12 cellular contexts compared by ENCODE assay signal in the genomic region with DNA sequence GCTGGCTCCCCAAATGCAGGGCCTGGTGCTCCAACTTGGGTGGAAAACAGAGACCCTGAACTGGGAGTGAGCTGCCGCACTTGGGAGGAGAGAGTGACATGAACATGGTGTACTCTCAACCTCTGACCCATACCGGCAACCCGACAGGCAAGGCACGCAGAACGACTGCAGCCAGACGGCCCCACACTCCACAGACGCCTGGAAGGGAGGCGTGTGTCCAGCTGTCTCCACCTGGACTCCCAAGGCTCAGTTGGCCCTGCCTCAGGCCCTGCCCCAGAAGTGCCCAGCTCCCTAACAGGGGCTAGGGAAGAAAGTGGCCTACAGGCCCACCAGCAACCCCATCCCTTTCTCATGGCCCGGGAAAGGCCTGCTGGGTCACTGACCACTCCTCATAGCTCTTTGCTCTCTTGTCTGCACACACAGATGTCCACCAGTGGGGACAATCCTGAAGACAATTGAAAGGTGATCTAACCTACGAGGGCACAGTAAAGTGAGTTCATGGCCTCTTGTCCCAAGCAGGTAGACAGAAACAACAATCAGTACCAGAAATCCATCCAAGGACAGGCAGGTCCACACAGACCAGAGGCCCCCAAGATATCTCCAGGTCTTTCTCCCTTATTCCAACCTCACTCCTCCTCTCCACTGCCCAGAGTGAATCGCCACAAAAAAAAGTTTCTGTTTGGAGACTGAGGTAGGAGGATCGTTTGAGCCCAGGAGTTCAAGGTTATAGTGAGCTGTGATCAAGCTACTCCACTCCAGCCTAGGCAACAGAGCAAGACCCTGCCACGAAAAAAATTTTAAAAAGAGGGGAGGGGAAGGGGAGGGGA. TPM values are rescaled to one million over a fixed set of nuclear protein-coding genes. Genes with fewer than 3 reads are reported as not detected.
DNase-seq lines count a peak whose midpoint lies in the region; ATAC-seq and TF ChIP-seq lines count a peak whose summit lies in the region.
"Had no signal": no experiment of that assay in that cellular context is flagged by ENCODE, and none has a peak within 500 bp of the region (broad histone marks: within the 10 kb centered on the region; RNA-seq: fewer than 3 reads in every experiment).

No MANE protein-coding gene starts in this region.

- H3K4me1 Mint-ChIP-seq in activated naive CD4-positive, alpha-beta T cell treated with anti-CD3 and anti-CD28 coated beads for 36 hours (ENCODE audit: low read depth) = peaks cover 51% of the 10 kb centered on the region
- peaks cover 68% of the 10 kb centered on the region for H3K4me1 Mint-ChIP-seq in central memory CD8-positive, alpha-beta T cell

- H3K4me1 ChIP-seq in muscle layer of duodenum (ENCODE audit: control insufficient read depth in 1 of 2, insufficient read depth in 2 of 2, low read length in 2 of 2) (peaks cover 10 to 38% of the 10 kb centered on the region in 2 donors), upper lobe of right lung (peaks cover 83% of the 10 kb centered on the region)

- H3K27me3 Mint-ChIP-seq in activated naive CD4-positive, alpha-beta T cell treated with anti-CD3 and anti-CD28 coated beads for 36 hours (ENCODE audit: low read depth) = no peaks in the 10 kb centered on the region
- no peaks in the 10 kb centered on the region for H3K27me3 Mint-ChIP-seq in central memory CD8-positive, alpha-beta T cell

- DNase-seq in activated naive CD4-positive, alpha-beta T cell treated with anti-CD3 and anti-CD28 coated beads for 36 hours = no peak
- DNase-seq in activated naive CD4-positive, alpha-beta T cell treated with Interleukin-2 at 50 U/mL for 16 hours = no peak
- DNase-seq in central memory CD8-positive, alpha-beta T cell (ENCODE audit: low spot score in 2 of 2) = no peak
- DNase-seq in upper lobe of right lung = no peak
- no peak for DNase-seq in cerebellar nuclear complex (lab: John Stamatoyannopoulos, UW)
- no peak for DNase-seq in pons (ENCODE audit: low spot score)
- no peak for DNase-seq in NCI-H345 treated with DMSO at 0.1 percent for 48 hours (lab: John Stamatoyannopoulos, UW; ENCODE audit: unreplicated experiment)
- DNase-seq: activated gamma-delta T cell, endodermal cell, OCI-M1 had no signal

- no peaks in the 10 kb centered on the region for H3K36me3 ChIP-seq in muscle layer of duodenum (ENCODE audit: control insufficient read depth in 1 of 2, insufficient read depth in 2 of 2, low read length in 2 of 2)
- H3K36me3 ChIP-seq in upper lobe of right lung = no peaks in the 10 kb centered on the region

- H3K36me3 Mint-ChIP-seq in activated naive CD4-positive, alpha-beta T cell treated with anti-CD3 and anti-CD28 coated beads for 36 hours (ENCODE audit: low read depth) = peaks cover 2% of the 10 kb centered on the region
- peaks cover 22% of the 10 kb centered on the region for H3K36me3 Mint-ChIP-seq in central memory CD8-positive, alpha-beta T cell (ENCODE audit: insufficient read depth)

- H3K27me3 ChIP-seq in muscle layer of duodenum (ENCODE audit: low read depth, low read length) = no peaks in the 10 kb centered on the region
- H3K27me3 ChIP-seq in upper lobe of right lung = no peaks in the 10 kb centered on the region

- H3K4me3 ChIP-seq in muscle layer of duodenum (ENCODE audit: low read depth in 1 of 2, low read length in 2 of 2) (no peak overlapping the region), upper lobe of right lung (no peak overlapping the region)

- intact Hi-C loops in activated naive CD4-positive, alpha-beta T cell treated with anti-CD3 and anti-CD28 coated beads for 36 hours (cut with micrococcal nuclease) = no loop called here
- intact Hi-C loops in upper lobe of right lung (cut with DNase I) = no loop called here

- CTCF ChIA-PET in activated naive CD4-positive, alpha-beta T cell treated with anti-CD3 and anti-CD28 coated beads for 36 hours (lab: Charles Lee) = interaction anchor here (0.5 to 1.5 kb wide), 3 partner anchors 32 to 164 kb away, joined by 4 read pairs; no protein-coding TSS in a partner anchor

- no peak for TF ChIP-seq CTCF in upper lobe of right lung (IDR thresholded peaks at IDR 0.05)

- H3K9me3 ChIP-seq in muscle layer of duodenum (ENCODE audit: control insufficient read depth in 1 of 2, low read length in 2 of 2) (no peaks in the 10 kb centered on the region), upper lobe of right lung (no peaks in the 10 kb centered on the region)

- peak overlapping the region; percentile 54 for H3K27ac ChIP-seq in muscle layer of duodenum (ENCODE audit: low read length)
- H3K27ac ChIP-seq in upper lobe of right lung = peak overlapping the region; percentile 78
- H3K27ac ChIP-seq: parathyroid adenoma had no signal

- no peaks in the 10 kb centered on the region for H3K9me3 Mint-ChIP-seq in activated naive CD4-positive, alpha-beta T cell treated with anti-CD3 and anti-CD28 coated beads for 36 hours
- H3K9me3 Mint-ChIP-seq in central memory CD8-positive, alpha-beta T cell = no peaks in the 10 kb centered on the region

- no peak overlapping the region for H3K4me3 Mint-ChIP-seq in activated naive CD4-positive, alpha-beta T cell treated with anti-CD3 and anti-CD28 coated beads for 36 hours
- H3K4me3 Mint-ChIP-seq in central memory CD8-positive, alpha-beta T cell = peak overlapping the region; percentile 81
- H3K4me3 Mint-ChIP-seq: endodermal cell had no signal

- ATAC-seq in central memory CD8-positive, alpha-beta T cell (replicated peaks; ENCODE audit: extremely low read depth, poor library complexity, severe bottlenecking) = no peak
- ATAC-seq in upper lobe of right lung = peak; percentile 7

- H3K27ac Mint-ChIP-seq in activated naive CD4-positive, alpha-beta T cell treated with anti-CD3 and anti-CD28 coated beads for 36 hours = peak overlapping the region; percentile 42
- H3K27ac Mint-ChIP-seq in central memory CD8-positive, alpha-beta T cell (ENCODE audit: low read depth) = peak overlapping the region; percentile 71
- H3K27ac Mint-ChIP-seq: endodermal cell had no signal

RNA-seq across cellular contexts. Expression of a gene that starts 28.2 kb away (rescaled TPM):
- 10 to 100 TPM; 14.1 TPM for total RNA-seq in activated naive CD4-positive, alpha-beta T cell treated with anti-CD3 and anti-CD28 coated beads for 36 hours
- 17.7 TPM for total RNA-seq in upper lobe of right lung

RNA-seq across cellular contexts. Expression of a gene that starts 49.7 kb away (rescaled TPM):
- total RNA-seq in activated naive CD4-positive, alpha-beta T cell treated with anti-CD3 and anti-CD28 coated beads for 36 hours = 100 to 1,000 TPM; 161 to 163 TPM
- 201 TPM for total RNA-seq in upper lobe of right lung

RNA-seq across cellular contexts. Expression of a gene that starts 55.7 kb away (rescaled TPM):
- total RNA-seq in activated naive CD4-positive, alpha-beta T cell treated with anti-CD3 and anti-CD28 coated beads for 36 hours = 10 to 100 TPM; 12.3 to 14.3 TPM
- total RNA-seq in upper lobe of right lung = 34.6 TPM
